In the genomic region with DNA sequence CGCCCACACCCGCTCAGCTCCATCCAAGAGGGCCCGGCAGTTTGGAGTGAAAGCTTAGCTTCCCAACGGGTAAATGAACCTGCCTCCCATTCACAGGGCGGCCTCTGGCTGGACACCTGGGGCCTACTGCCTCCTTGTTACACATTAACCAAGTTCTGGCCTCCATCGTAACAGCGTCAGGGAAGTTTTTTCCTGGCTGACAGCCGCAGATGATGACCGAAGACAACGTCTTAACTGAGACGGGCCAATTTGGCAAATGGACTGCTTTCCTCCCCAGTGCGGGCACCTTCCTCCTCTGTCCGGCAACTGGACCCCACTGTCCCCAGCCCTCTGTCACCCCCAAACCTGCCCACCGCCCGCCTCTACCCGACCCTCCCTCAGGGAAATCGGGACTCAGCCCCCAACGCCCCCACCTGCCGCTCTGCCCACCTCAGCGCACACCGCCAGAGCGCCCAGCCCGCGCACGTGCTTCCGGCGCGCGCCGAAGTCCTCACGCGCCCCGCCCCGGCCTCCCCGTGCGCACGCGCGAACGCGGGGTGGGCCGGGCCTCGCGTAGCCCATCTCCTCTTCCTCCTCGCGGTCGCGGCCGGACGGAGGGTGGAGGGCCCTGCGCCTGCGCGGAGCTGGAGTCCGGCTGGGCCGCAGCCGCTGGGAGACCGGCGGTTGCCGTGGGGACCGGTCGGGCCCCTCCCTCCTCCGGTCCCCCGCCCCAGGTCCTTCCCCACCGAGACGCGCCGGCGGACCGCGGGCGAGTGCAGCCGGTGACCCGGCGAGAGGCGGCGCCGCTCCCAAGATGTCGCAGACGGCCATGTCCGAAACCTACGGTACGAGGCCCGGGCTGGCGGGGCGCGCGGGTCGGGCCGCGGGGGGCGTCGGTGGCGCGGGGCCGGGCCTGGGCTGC, we compare ENCODE assay signal across 1 cellular context.
TF ChIP-seq lines count a peak whose summit lies in the region.

A gene with protein sequence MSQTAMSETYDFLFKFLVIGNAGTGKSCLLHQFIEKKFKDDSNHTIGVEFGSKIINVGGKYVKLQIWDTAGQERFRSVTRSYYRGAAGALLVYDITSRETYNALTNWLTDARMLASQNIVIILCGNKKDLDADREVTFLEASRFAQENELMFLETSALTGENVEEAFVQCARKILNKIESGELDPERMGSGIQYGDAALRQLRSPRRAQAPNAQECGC (plus strand): TSS at position 565 of the 901 bp plus-strand sequence. CDS start 229 bp downstream, at position 794.

TF ChIP-seq in HEK293, 187 proteins besides CTCF, POLR2A, EP300 and RAD21 (continued from another document and continues in another):
- TF ChIP-seq, protein P1, sequence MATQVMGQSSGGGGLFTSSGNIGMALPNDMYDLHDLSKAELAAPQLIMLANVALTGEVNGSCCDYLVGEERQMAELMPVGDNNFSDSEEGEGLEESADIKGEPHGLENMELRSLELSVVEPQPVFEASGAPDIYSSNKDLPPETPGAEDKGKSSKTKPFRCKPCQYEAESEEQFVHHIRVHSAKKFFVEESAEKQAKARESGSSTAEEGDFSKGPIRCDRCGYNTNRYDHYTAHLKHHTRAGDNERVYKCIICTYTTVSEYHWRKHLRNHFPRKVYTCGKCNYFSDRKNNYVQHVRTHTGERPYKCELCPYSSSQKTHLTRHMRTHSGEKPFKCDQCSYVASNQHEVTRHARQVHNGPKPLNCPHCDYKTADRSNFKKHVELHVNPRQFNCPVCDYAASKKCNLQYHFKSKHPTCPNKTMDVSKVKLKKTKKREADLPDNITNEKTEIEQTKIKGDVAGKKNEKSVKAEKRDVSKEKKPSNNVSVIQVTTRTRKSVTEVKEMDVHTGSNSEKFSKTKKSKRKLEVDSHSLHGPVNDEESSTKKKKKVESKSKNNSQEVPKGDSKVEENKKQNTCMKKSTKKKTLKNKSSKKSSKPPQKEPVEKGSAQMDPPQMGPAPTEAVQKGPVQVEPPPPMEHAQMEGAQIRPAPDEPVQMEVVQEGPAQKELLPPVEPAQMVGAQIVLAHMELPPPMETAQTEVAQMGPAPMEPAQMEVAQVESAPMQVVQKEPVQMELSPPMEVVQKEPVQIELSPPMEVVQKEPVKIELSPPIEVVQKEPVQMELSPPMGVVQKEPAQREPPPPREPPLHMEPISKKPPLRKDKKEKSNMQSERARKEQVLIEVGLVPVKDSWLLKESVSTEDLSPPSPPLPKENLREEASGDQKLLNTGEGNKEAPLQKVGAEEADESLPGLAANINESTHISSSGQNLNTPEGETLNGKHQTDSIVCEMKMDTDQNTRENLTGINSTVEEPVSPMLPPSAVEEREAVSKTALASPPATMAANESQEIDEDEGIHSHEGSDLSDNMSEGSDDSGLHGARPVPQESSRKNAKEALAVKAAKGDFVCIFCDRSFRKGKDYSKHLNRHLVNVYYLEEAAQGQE (tag by site-specific recombination; IDR thresholded peaks at IDR 0.05), result peak; percentile 30; the same call in 1 of the 2 replicates
- TF ChIP-seq ZBTB1 (tag by site-specific recombination; IDR thresholded peaks at IDR 0.05) (no peak), ZNF664 (tag by site-specific recombination; IDR thresholded peaks at IDR 0.05) (no peak), ZNF423 (tag by site-specific recombination; IDR thresholded peaks at IDR 0.05) (no peak; the same call in 1 of the 2 replicates), SETDB1 (IDR thresholded peaks at IDR 0.05; ENCODE audit: insufficient read length, low read length) (peak; percentile 71), ZNF600 (tag by site-specific recombination; IDR thresholded peaks at IDR 0.05) (peak; percentile 90), ZNF341 (tag by site-specific recombination; IDR thresholded peaks at IDR 0.05; ENCODE audit: low read depth) (peak; percentile 74), BCL11B (tag by site-specific recombination; IDR thresholded peaks at IDR 0.05; ENCODE audit: low read depth) (0 out of 2 replicates have a peak, but pooled peaks have one; percentile 33), ZNF629 (tag by site-specific recombination; IDR thresholded peaks at IDR 0.05) (0 out of 2 replicates have a peak, but pooled peaks have one; percentile 16), ZNF529 (tag by site-specific recombination; IDR thresholded peaks at IDR 0.05; ENCODE audit: insufficient replicate concordance) (peak; percentile 45), ZFP37 (tag by site-specific recombination; IDR thresholded peaks at IDR 0.05) (no peak), SCRT2 (tag by site-specific recombination; IDR thresholded peaks at IDR 0.05) (peak; percentile 92), ZNF843 (tag by site-specific recombination; IDR thresholded peaks at IDR 0.05) (no peak; the same call in 1 of the 2 replicates), YY2 (tag by site-specific recombination; IDR thresholded peaks at IDR 0.05) (no peak), ZNF501 (tag by site-specific recombination; IDR thresholded peaks at IDR 0.05) (peak; percentile 76; the same call in 1 of the 2 replicates), KLF16 (tag by site-specific recombination; IDR thresholded peaks at IDR 0.05) (peak; percentile 59; the same call in 1 of the 2 replicates), SP2 (tag by site-specific recombination; IDR thresholded peaks at IDR 0.05) (peak; percentile 50), SP7 (tag by site-specific recombination; IDR thresholded peaks at IDR 0.05) (peak; percentile 60), ZNF211 (tag by site-specific recombination; IDR thresholded peaks at IDR 0.05; ENCODE audit: low read depth) (no peak), ZNF10 (tag by site-specific recombination; IDR thresholded peaks at IDR 0.05) (peak; percentile 45; the same call in 1 of the 2 replicates), KLF1 (tag by site-specific recombination; IDR thresholded peaks at IDR 0.05) (0 out of 2 replicates have a peak, but pooled peaks have one; percentile 22), ZFHX2 (tag by site-specific recombination; conservative IDR thresholded peaks at IDR 0.05) (peak; percentile 85)
- TF ChIP-seq, protein P2, sequence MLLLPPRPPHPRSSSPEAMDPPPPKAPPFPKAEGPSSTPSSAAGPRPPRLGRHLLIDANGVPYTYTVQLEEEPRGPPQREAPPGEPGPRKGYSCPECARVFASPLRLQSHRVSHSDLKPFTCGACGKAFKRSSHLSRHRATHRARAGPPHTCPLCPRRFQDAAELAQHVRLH (tag by site-specific recombination; IDR thresholded peaks at IDR 0.05), result 0 out of 2 replicates have a peak, but pooled peaks have one; percentile 27
- TF ChIP-seq, protein P3, sequence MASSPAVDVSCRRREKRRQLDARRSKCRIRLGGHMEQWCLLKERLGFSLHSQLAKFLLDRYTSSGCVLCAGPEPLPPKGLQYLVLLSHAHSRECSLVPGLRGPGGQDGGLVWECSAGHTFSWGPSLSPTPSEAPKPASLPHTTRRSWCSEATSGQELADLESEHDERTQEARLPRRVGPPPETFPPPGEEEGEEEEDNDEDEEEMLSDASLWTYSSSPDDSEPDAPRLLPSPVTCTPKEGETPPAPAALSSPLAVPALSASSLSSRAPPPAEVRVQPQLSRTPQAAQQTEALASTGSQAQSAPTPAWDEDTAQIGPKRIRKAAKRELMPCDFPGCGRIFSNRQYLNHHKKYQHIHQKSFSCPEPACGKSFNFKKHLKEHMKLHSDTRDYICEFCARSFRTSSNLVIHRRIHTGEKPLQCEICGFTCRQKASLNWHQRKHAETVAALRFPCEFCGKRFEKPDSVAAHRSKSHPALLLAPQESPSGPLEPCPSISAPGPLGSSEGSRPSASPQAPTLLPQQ (tag by site-specific recombination; IDR thresholded peaks at IDR 0.05), result peak; percentile 95
- TF ChIP-seq, protein P4, sequence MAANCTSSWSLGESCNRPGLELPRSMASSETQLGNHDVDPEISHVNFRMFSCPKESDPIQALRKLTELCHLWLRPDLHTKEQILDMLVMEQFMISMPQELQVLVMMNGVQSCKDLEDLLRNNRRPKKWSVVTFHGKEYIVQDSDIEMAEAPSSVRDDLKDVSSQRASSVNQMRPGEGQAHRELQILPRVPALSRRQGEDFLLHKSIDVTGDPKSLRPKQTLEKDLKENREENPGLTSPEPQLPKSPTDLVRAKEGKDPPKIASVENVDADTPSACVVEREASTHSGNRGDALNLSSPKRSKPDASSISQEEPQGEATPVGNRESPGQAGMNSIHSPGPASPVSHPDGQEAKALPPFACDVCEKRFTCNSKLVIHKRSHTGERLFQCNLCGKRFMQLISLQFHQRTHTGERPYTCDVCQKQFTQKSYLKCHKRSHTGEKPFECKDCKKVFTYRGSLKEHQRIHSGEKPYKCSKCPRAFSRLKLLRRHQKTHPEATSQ (tag by site-specific recombination; IDR thresholded peaks at IDR 0.05), result peak; percentile 82; the same call in 1 of the 2 replicates
- TF ChIP-seq, protein P5, sequence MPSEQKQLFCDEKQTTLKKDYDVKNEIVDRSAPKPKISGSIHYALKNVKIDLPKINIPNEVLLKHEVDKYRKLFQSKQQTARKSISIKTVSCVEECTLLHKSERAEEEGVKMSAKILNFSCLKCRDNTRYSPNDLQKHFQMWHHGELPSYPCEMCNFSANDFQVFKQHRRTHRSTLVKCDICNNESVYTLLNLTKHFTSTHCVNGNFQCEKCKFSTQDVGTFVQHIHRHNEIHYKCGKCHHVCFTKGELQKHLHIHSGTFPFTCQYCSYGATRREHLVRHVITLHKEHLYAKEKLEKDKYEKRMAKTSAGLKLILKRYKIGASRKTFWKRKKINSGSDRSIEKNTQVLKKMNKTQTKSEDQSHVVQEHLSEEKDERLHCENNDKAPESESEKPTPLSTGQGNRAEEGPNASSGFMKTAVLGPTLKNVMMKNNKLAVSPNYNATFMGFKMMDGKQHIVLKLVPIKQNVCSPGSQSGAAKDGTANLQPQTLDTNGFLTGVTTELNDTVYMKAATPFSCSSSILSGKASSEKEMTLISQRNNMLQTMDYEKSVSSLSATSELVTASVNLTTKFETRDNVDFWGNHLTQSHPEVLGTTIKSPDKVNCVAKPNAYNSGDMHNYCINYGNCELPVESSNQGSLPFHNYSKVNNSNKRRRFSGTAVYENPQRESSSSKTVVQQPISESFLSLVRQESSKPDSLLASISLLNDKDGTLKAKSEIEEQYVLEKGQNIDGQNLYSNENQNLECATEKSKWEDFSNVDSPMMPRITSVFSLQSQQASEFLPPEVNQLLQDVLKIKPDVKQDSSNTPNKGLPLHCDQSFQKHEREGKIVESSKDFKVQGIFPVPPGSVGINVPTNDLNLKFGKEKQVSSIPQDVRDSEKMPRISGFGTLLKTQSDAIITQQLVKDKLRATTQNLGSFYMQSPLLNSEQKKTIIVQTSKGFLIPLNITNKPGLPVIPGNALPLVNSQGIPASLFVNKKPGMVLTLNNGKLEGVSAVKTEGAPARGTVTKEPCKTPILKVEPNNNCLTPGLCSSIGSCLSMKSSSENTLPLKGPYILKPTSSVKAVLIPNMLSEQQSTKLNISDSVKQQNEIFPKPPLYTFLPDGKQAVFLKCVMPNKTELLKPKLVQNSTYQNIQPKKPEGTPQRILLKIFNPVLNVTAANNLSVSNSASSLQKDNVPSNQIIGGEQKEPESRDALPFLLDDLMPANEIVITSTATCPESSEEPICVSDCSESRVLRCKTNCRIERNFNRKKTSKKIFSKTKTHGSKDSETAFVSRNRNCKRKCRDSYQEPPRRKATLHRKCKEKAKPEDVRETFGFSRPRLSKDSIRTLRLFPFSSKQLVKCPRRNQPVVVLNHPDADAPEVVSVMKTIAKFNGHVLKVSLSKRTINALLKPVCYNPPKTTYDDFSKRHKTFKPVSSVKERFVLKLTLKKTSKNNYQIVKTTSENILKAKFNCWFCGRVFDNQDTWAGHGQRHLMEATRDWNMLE (tag by site-specific recombination; conservative IDR thresholded peaks at IDR 0.05; ENCODE audit: low read depth), result peak; percentile 57
- TF ChIP-seq, protein P6, sequence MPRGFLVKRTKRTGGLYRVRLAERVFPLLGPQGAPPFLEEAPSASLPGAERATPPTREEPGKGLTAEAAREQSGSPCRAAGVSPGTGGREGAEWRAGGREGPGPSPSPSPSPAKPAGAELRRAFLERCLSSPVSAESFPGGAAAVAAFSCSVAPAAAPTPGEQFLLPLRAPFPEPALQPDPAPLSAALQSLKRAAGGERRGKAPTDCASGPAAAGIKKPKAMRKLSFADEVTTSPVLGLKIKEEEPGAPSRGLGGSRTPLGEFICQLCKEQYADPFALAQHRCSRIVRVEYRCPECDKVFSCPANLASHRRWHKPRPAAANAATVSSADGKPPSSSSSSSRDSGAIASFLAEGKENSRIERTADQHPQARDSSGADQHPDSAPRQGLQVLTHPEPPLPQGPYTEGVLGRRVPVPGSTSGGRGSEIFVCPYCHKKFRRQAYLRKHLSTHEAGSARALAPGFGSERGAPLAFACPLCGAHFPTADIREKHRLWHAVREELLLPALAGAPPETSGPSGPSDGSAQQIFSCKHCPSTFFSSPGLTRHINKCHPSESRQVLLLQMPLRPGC (tag by site-specific recombination; IDR thresholded peaks at IDR 0.05), result peak; percentile 40; the same call in 1 of the 2 replicates
- TF ChIP-seq, protein P7, sequence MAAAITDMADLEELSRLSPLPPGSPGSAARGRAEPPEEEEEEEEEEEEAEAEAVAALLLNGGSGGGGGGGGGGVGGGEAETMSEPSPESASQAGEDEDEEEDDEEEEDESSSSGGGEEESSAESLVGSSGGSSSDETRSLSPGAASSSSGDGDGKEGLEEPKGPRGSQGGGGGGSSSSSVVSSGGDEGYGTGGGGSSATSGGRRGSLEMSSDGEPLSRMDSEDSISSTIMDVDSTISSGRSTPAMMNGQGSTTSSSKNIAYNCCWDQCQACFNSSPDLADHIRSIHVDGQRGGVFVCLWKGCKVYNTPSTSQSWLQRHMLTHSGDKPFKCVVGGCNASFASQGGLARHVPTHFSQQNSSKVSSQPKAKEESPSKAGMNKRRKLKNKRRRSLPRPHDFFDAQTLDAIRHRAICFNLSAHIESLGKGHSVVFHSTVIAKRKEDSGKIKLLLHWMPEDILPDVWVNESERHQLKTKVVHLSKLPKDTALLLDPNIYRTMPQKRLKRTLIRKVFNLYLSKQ (tag by site-specific recombination; IDR thresholded peaks at IDR 0.05; ENCODE audit: borderline replicate concordance), result peak; percentile 37; the same call in 1 of the 2 replicates
- TF ChIP-seq, protein P8, sequence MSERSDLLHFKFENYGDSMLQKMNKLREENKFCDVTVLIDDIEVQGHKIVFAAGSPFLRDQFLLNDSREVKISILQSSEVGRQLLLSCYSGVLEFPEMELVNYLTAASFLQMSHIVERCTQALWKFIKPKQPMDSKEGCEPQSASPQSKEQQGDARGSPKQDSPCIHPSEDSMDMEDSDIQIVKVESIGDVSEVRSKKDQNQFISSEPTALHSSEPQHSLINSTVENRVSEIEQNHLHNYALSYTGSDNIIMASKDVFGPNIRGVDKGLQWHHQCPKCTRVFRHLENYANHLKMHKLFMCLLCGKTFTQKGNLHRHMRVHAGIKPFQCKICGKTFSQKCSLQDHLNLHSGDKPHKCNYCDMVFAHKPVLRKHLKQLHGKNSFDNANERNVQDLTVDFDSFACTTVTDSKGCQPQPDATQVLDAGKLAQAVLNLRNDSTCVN (tag by site-specific recombination; optimal IDR thresholded peaks at IDR 0.05), result peak; percentile 71
- TF ChIP-seq, protein P9, sequence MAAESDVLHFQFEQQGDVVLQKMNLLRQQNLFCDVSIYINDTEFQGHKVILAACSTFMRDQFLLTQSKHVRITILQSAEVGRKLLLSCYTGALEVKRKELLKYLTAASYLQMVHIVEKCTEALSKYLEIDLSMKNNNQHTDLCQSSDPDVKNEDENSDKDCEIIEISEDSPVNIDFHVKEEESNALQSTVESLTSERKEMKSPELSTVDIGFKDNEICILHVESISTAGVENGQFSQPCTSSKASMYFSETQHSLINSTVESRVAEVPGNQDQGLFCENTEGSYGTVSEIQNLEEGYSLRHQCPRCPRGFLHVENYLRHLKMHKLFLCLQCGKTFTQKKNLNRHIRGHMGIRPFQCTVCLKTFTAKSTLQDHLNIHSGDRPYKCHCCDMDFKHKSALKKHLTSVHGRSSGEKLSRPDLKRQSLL (tag by site-specific recombination; IDR thresholded peaks at IDR 0.05), result no peak
